ENCODE assay signal across 8 cellular contexts in genomic region chr2:68252407-68253210, GRCh38. TPM values are rescaled to one million over a fixed set of nuclear protein-coding genes. Genes with fewer than 3 reads are reported as not detected.
DNase-seq lines count a peak whose midpoint lies in the region; FAIRE-seq and TF ChIP-seq lines count a peak whose summit lies in the region.

Gene PPP3R1, minus strand, starts transcription at chr2:68252532. Its CDS starts 405 bp downstream, at chr2:68252127.

- no CpG with 5 or more reads among the region's 77 CpGs for WGBS in neuronal stem cell (ENCODE audit: extremely low coverage in 2 of 2, insufficient read length in 2 of 2, insufficient replicate concordance in 1 of 2), 2 donors

- H3K4me1 ChIP-seq in neuronal stem cell (ENCODE audit: control insufficient read depth in 2 of 2, insufficient read depth in 1 of 2, low read depth in 1 of 2, low read length in 2 of 2) (peaks cover 10 to 38% of the 10 kb centered on the region in 2 donors), subcutaneous abdominal adipose tissue (ENCODE audit: control insufficient read depth in 5 of 5, insufficient read depth in 5 of 5, low read length in 5 of 5) (peaks cover 0 to 55% (median 46%) of the 10 kb centered on the region in 5 donors)

- H3K4me3 ChIP-seq in neuronal stem cell (ENCODE audit: low read length in 2 of 2) (peak within 1 kb of the TSS; percentile 90 to 93), subcutaneous abdominal adipose tissue (ENCODE audit: low read depth in 1 of 5, low read length in 5 of 5) (peak within 1 kb of the TSS; percentile 85 to 98 (median 95))

- H3K18ac ChIP-seq in neuronal stem cell (ENCODE audit: low read length) = peak within 1 kb of the TSS; percentile 99

- H3K9me3 ChIP-seq in neuronal stem cell (replicated peaks in 1 of 2; ENCODE audit: control insufficient read depth in 2 of 2, insufficient read depth in 1 of 2, low read depth in 1 of 2, low read length in 2 of 2) = no peaks in the 10 kb centered on the region
- no peaks in the 10 kb centered on the region for H3K9me3 ChIP-seq in subcutaneous abdominal adipose tissue (ENCODE audit: control insufficient read depth in 5 of 5, low read length in 5 of 5)

- H2BK5ac ChIP-seq in neuronal stem cell (ENCODE audit: low read length) = peak within 1 kb of the TSS; percentile 87

- peaks cover 40% of the 10 kb centered on the region for H3K4me1 Mint-ChIP-seq in activated naive CD4-positive, alpha-beta T cell treated with anti-CD3 and anti-CD28 coated beads for 36 hours (ENCODE audit: low read depth)

- peak within 1 kb of the TSS; percentile 94 for H3K14ac ChIP-seq in neuronal stem cell (ENCODE audit: low read length)

- H2AK5ac ChIP-seq in neuronal stem cell (ENCODE audit: low read depth, low read length) = peak within 1 kb of the TSS; percentile 75

- no peak for FAIRE-seq in frontal cortex (lab: Jason Lieb, UNC)

- peak within 1 kb of the TSS; percentile 88 for H2AFZ ChIP-seq in neuronal stem cell (ENCODE audit: low read length)

- peak within 1 kb of the TSS; percentile 72 for H4K8ac ChIP-seq in neuronal stem cell (ENCODE audit: low read depth, low read length)

- CTCF ChIA-PET in HEK293T (lab: Yijun Ruan, JAX) = interaction anchor here (0.5 to 1.2 kb wide), 2 partner anchors 29 to 45 kb away, joined by 3 to 7 read pairs; no protein-coding TSS in a partner anchor
- CTCF ChIA-PET in activated naive CD4-positive, alpha-beta T cell treated with anti-CD3 and anti-CD28 coated beads for 36 hours (lab: Charles Lee) = interaction anchor here (0.6 to 1.2 kb wide), 4 partner anchors 50 to 189 kb away, joined by 3 to 4 read pairs (median 4); no protein-coding TSS in a partner anchor

- no peaks in the 10 kb centered on the region for H3K9me3 Mint-ChIP-seq in activated naive CD4-positive, alpha-beta T cell treated with anti-CD3 and anti-CD28 coated beads for 36 hours

- H3K4me3 Mint-ChIP-seq in activated naive CD4-positive, alpha-beta T cell treated with anti-CD3 and anti-CD28 coated beads for 36 hours = peak within 1 kb of the TSS; percentile 98

- H3K4me2 ChIP-seq in neuronal stem cell (ENCODE audit: insufficient read depth, low read length, poor library complexity, severe bottlenecking) = peak within 1 kb of the TSS; percentile 87

- no peak within 1 kb of the TSS for H4K91ac ChIP-seq in neuronal stem cell (ENCODE audit: low read depth, low read length, poor library complexity)

- peak within 1 kb of the TSS; percentile 81 for H2BK120ac ChIP-seq in neuronal stem cell (ENCODE audit: low read depth, low read length)

- H2BK12ac ChIP-seq in neuronal stem cell (ENCODE audit: low read length) = peak within 1 kb of the TSS; percentile 18

- H3K79me1 ChIP-seq in neuronal stem cell (ENCODE audit: low read depth, low read length) = peaks cover 3% of the 10 kb centered on the region

- DNase-seq in GM03348 (ENCODE audit: low spot score) (peak; percentile 97), HEK293T (ENCODE audit: extremely low spot score) (peak; percentile 90), NAMALWA (ENCODE audit: low spot score) (peak; percentile 97), SK-N-DZ (ENCODE audit: low spot score) (peak; percentile 93), frontal cortex (ENCODE audit: low spot score in 2 of 2) (peak; percentile 90 to 93), neuronal stem cell (ENCODE audit: low spot score) (peak; percentile 91)
- peak; percentile 95 for DNase-seq in activated naive CD4-positive, alpha-beta T cell treated with anti-CD3 and anti-CD28 coated beads for 36 hours

- peak within 1 kb of the TSS; percentile 98 for H3K23ac ChIP-seq in neuronal stem cell (ENCODE audit: low read depth, low read length, poor library complexity)

- no peaks in the 10 kb centered on the region for H3K27me3 ChIP-seq in neuronal stem cell (ENCODE audit: control insufficient read depth in 3 of 3, insufficient read depth in 3 of 3, low read depth in 1 of 3, low read length in 3 of 3)
- H3K27me3 ChIP-seq in subcutaneous abdominal adipose tissue (ENCODE audit: control insufficient read depth in 5 of 5, insufficient read depth in 4 of 5, low read length in 5 of 5) = no peaks in the 10 kb centered on the region

- H3K36me3 Mint-ChIP-seq in activated naive CD4-positive, alpha-beta T cell treated with anti-CD3 and anti-CD28 coated beads for 36 hours (ENCODE audit: low read depth) = peaks cover 14% of the 10 kb centered on the region

- H3K27ac ChIP-seq in neuronal stem cell (replicated peaks; ENCODE audit: low read length) = peak within 1 kb of the TSS; percentile 98
- H3K27ac ChIP-seq in subcutaneous abdominal adipose tissue (ENCODE audit: low read depth, low read length) = peak within 1 kb of the TSS; percentile 97

- POLR2A ChIA-PET in HEK293T (lab: Yijun Ruan, JAX) = interaction anchor here (0.7 to 1.9 kb wide), 8 partner anchors 16 to 96 kb away, joined by 3 to 8 read pairs (median 4); partner anchors contain the start of gene CNRIP1

- H3K9ac ChIP-seq in neuronal stem cell (ENCODE audit: low read depth, low read length, poor library complexity) (peak within 1 kb of the TSS; percentile 98), subcutaneous abdominal adipose tissue (ENCODE audit: low read length in 5 of 5) (peak within 1 kb of the TSS; percentile 85 to 95 (median 91))

- H3K36me3 ChIP-seq in neuronal stem cell (replicated peaks in 1 of 2; ENCODE audit: control insufficient read depth in 2 of 2, insufficient read depth in 2 of 2, low read length in 2 of 2) (peaks cover 0 to 12% of the 10 kb centered on the region in 2 donors), subcutaneous abdominal adipose tissue (ENCODE audit: control insufficient read depth in 5 of 5, insufficient read depth in 5 of 5, low read length in 5 of 5) (peaks cover 0 to 3% (median 0%) of the 10 kb centered on the region in 5 donors)

- no peaks in the 10 kb centered on the region for H3K27me3 Mint-ChIP-seq in activated naive CD4-positive, alpha-beta T cell treated with anti-CD3 and anti-CD28 coated beads for 36 hours (ENCODE audit: low read depth)

- intact Hi-C loops in activated naive CD4-positive, alpha-beta T cell treated with anti-CD3 and anti-CD28 coated beads for 36 hours (cut with micrococcal nuclease) = loop anchor here (1.0 to 5.0 kb wide), 8 partner anchors 188 to 856 kb away; partner anchors contain the start of gene ETAA1

- peak within 1 kb of the TSS; percentile 96 for H2BK15ac ChIP-seq in neuronal stem cell (ENCODE audit: low read length)

- H3K27ac Mint-ChIP-seq in activated naive CD4-positive, alpha-beta T cell treated with anti-CD3 and anti-CD28 coated beads for 36 hours = peak within 1 kb of the TSS; percentile 97

- no peak within 1 kb of the TSS for H3K4ac ChIP-seq in neuronal stem cell (ENCODE audit: low read length)

TF ChIP-seq in HEK293T, 16 proteins besides CTCF, POLR2A, EP300 and RAD21:
- no peak for TF ChIP-seq LEF1 (IDR thresholded peaks at IDR 0.05; ENCODE audit: borderline replicate concordance)
- TF ChIP-seq FOXK2 (IDR thresholded peaks at IDR 0.05) = no peak
- TF ChIP-seq TARDBP (IDR thresholded peaks at IDR 0.05) = no peak
- TF ChIP-seq FOXM1 (IDR thresholded peaks at IDR 0.05; ENCODE audit: borderline replicate concordance) = peak; percentile 67; the same call in 1 of the 2 replicates
- no peak for TF ChIP-seq BHLHE40 (IDR thresholded peaks at IDR 0.05; ENCODE audit: borderline replicate concordance)
- TF ChIP-seq ELF4 (IDR thresholded peaks at IDR 0.05) = peak; percentile 31; the same call in 1 of the 2 replicates
- TF ChIP-seq ARNT (IDR thresholded peaks at IDR 0.05) = peak; percentile 87
- TF ChIP-seq PKNOX1 (IDR thresholded peaks at IDR 0.05) = no peak
- TF ChIP-seq SP1 (IDR thresholded peaks at IDR 0.05) = no peak
- TF ChIP-seq ZNF384 (IDR thresholded peaks at IDR 0.05) = no peak
- peak; percentile 88 for TF ChIP-seq L3MBTL2 (conservative IDR thresholded peaks at IDR 0.05)
- TF ChIP-seq HDGF (IDR thresholded peaks at IDR 0.05; ENCODE audit: borderline replicate concordance) = no peak
- no peak for TF ChIP-seq FOXA1 (IDR thresholded peaks at IDR 0.05)
- no peak for TF ChIP-seq CTBP1 (IDR thresholded peaks at IDR 0.05; ENCODE audit: borderline replicate concordance)
- no peak for TF ChIP-seq NFRKB (IDR thresholded peaks at IDR 0.05)
- no peak for TF ChIP-seq SUZ12 (IDR thresholded peaks at IDR 0.05)

RNA-seq across cellular contexts. Expression of gene PPP3R1, which starts in this region (rescaled TPM):
- 33.6 and 36.2 TPM in 2 replicates for polyA plus RNA-seq in SK-N-DZ (2014; cell fraction: cytosol; rRNA removed)
- polyA plus RNA-seq in SK-N-DZ (2014; cell fraction: nucleus; rRNA removed) = 15.1 and 16.9 TPM in 2 replicates
- total RNA-seq in activated naive CD4-positive, alpha-beta T cell treated with anti-CD3 and anti-CD28 coated beads for 36 hours = 10 to 100 TPM; 61.3 to 63.5 TPM
- total RNA-seq in frontal cortex = 59.9 TPM
- polyA plus RNA-seq in neuronal stem cell (2013, experiment 1 of 2) = 24.6 TPM
- 25.2 TPM for polyA plus RNA-seq in neuronal stem cell (2013, experiment 2 of 2)

Comparison
In these comparisons a context has a peak if more than half of its experiments do, and no peak if none do; other contexts are left out.
1. Peak in every context shown above with its lines: DNase-seq, H3K4me3 ChIP-seq and H3K27ac ChIP-seq.